ENCODE assay signal across 8 cellular contexts in the genomic region with DNA sequence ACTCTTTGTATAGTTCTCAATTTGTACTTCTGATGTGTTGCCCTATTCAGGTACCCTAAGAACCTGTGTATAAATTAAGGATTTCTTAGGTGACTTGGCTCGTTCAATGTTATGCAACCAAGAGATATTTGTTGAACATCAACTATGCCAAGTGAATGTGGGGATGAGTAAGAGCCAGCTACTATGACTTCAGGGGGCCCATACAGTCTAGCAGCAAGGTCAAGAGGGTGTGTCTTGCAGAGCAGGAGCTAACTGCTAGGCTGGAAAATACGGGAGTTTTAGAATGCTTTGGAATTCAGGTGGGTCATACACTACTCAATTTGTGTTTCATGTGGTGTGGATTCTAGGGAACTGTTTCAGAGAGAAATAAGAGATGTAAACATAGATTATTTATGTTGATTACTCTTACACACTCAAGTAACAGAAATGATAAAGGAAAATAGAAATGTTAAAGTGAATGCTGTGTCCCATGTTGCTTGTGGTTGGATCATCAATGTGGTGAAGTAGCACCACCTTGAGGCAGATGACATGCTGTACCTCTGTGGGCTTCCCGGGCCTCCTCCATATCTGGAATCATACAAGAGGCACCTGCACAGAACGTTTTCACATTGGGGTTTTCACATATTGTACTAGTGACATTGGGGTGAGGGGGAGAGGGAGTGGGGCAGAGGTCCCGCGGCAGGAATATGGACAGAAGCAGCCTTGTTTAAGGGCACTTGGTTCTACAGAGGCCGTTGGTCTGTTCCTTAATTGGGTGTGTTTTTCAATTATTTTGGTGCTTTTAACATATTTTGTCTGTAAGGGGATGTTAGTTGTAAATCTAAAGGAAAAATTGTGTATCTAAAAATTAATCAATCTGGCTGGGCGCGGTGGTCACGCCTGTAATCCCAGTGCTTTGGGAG. TPM values are rescaled to one million over a fixed set of nuclear protein-coding genes. Genes with fewer than 3 reads are reported as not detected.
DNase-seq lines count a peak whose midpoint lies in the region; ATAC-seq, FAIRE-seq and TF ChIP-seq lines count a peak whose summit lies in the region.

No MANE protein-coding gene starts in this region.

- TF ChIP-seq CTCF in A549 (IDR thresholded peaks at IDR 0.05) (peak; percentile 71), WERI-Rb-1 (IDR thresholded peaks at IDR 0.05; ENCODE audit: low read depth, low read length) (peak; percentile 84), coronary artery (IDR thresholded peaks at IDR 0.05) (peak; percentile 55), lung (IDR thresholded peaks at IDR 0.05; ENCODE audit: control extremely low read depth, extremely low read depth) (peak; percentile 27)

- H3K36me3 Mint-ChIP-seq in stimulated activated naive CD8-positive, alpha-beta T cell treated with anti-CD3 and anti-CD28 coated beads, Interleukin-15, Interleukin-2, amounts not matched to agents 100 ng/mL and 50 ng/mL, for 24 hours (ENCODE audit: low read depth), result peaks cover 27% of the 10 kb centered on the region

- no peaks in the 10 kb centered on the region for H3K27me3 Mint-ChIP-seq in stimulated activated naive CD8-positive, alpha-beta T cell treated with anti-CD3 and anti-CD28 coated beads, Interleukin-15, Interleukin-2, amounts not matched to agents 100 ng/mL and 50 ng/mL, for 24 hours

- H3K9me3 Mint-ChIP-seq in stimulated activated naive CD8-positive, alpha-beta T cell treated with anti-CD3 and anti-CD28 coated beads, Interleukin-15, Interleukin-2, amounts not matched to agents 100 ng/mL and 50 ng/mL, for 24 hours, result no peaks in the 10 kb centered on the region

- H3K4me2 ChIP-seq in A549, result peak overlapping the region; percentile 25

- TF ChIP-seq RAD21 in A549 (conservative IDR thresholded peaks at IDR 0.05 in 1 of 2, IDR thresholded peaks at IDR 0.05 in 1 of 2), result peak; percentile 76 to 77

- H3K4me1 ChIP-seq in A549 (peaks cover 37% of the 10 kb centered on the region), lung (ENCODE audit: control insufficient read depth in 2 of 2, insufficient read depth in 2 of 2, low read length in 2 of 2) (peaks cover 3 to 5% of the 10 kb centered on the region in 2 donors)

- H3K4me3 ChIP-seq in A549 (no peak overlapping the region), WERI-Rb-1 (ENCODE audit: low read depth, low read length) (no peak overlapping the region), coronary artery (no peak overlapping the region), lung (no peak overlapping the region)

- H3K27ac ChIP-seq in A549, result peak overlapping the region in 1 of 2 experiments; percentile 61; a peak in 3 of 6 replicates
- H3K27ac ChIP-seq in WERI-Rb-1, result no peak overlapping the region
- H3K27ac ChIP-seq in coronary artery, result peak overlapping the region; percentile 60 to 72
- peak overlapping the region in 1 of 2 donors; percentile 46 for H3K27ac ChIP-seq in lung (ENCODE audit: low read depth in 1 of 2, low read length in 1 of 2)

- TF ChIP-seq EP300 in A549 (IDR thresholded peaks at IDR 0.05), result no peak

- peak overlapping the region; percentile 11 for H3K27ac Mint-ChIP-seq in stimulated activated naive CD8-positive, alpha-beta T cell treated with anti-CD3 and anti-CD28 coated beads, Interleukin-15, Interleukin-2, amounts not matched to agents 100 ng/mL and 50 ng/mL, for 24 hours

- no peak for TF ChIP-seq POLR2A in A549 (IDR thresholded peaks at IDR 0.05; ENCODE audit: low read length)
- TF ChIP-seq POLR2A in GM12891 (IDR thresholded peaks at IDR 0.05; ENCODE audit: low read depth, low read length), result no peak

- FAIRE-seq in A549 (lab: Jason Lieb, UNC) (peak; percentile 28), GM12891 (lab: Jason Lieb, UNC) (peak; percentile 89)

- no peak overlapping the region for H3K4me3 Mint-ChIP-seq in stimulated activated naive CD8-positive, alpha-beta T cell treated with anti-CD3 and anti-CD28 coated beads, Interleukin-15, Interleukin-2, amounts not matched to agents 100 ng/mL and 50 ng/mL, for 24 hours

- H3K27me3 ChIP-seq in WERI-Rb-1 (ENCODE audit: insufficient read depth, low read depth, severe bottlenecking), result no peaks in the 10 kb centered on the region
- H3K27me3 ChIP-seq in lung (ENCODE audit: control insufficient read depth, insufficient read depth), result no peaks in the 10 kb centered on the region

- 40% methylated on average over 10 of the region's 10 CpGs for WGBS in A549 (ENCODE audit: missing lambda C conversion rate)
- 60 to 66% methylated on average over 10 of the region's 10 CpGs for WGBS in lung, 2 donors

- POLR2A ChIA-PET in A549 (lab: Yijun Ruan, JAX), result interaction anchor here (0.6 to 1.4 kb wide), 2 partner anchors 9 to 14 kb away, joined by 3 to 6 read pairs; no protein-coding TSS in a partner anchor

- CTCF ChIA-PET in A549 (lab: Yijun Ruan, JAX), result interaction anchor here (0.6 to 3.4 kb wide), 32 partner anchors 10 to 1402 kb away, joined by 3 to 21 read pairs (median 4); no protein-coding TSS in a partner anchor

- H3K9me3 ChIP-seq in A549 (no peaks in the 10 kb centered on the region), WERI-Rb-1 (ENCODE audit: severe bottlenecking) (no peaks in the 10 kb centered on the region), lung (ENCODE audit: control insufficient read depth in 2 of 2, insufficient read depth in 1 of 2, low read length in 1 of 2) (no peaks in the 10 kb centered on the region)

- H3K4me1 Mint-ChIP-seq in stimulated activated naive CD8-positive, alpha-beta T cell treated with anti-CD3 and anti-CD28 coated beads, Interleukin-15, Interleukin-2, amounts not matched to agents 100 ng/mL and 50 ng/mL, for 24 hours (ENCODE audit: low read depth), result peaks cover 13% of the 10 kb centered on the region

- DNase-seq in A549 (ENCODE audit: low read depth in 1 of 2, low spot score in 1 of 2) (peak; percentile 43 to 78), GM12891 (ENCODE audit: insufficient read length, low spot score) (no peak), NCI-H2081 treated with DMSO at 0.1 percent for 48 hours (lab: John Stamatoyannopoulos, UW) (peak; percentile 48), WERI-Rb-1 (peak; percentile 61), coronary artery (ENCODE audit: low spot score) (no peak), lung (ENCODE audit: low spot score) (peak; percentile 56)

- ATAC-seq in A549 (peak; percentile 97 to 99), HG02884 (IDR thresholded peaks at IDR 0.05; ENCODE audit: unreplicated experiment) (peak; percentile 74), lung (ENCODE audit: insufficient read depth, low FRiP score) (peak; percentile 67)

- H3K36me3 ChIP-seq in WERI-Rb-1 (peaks cover 9% of the 10 kb centered on the region), lung (ENCODE audit: control insufficient read depth in 2 of 2, insufficient read depth in 2 of 2, low read length in 2 of 2) (peaks cover 2 to 4% of the 10 kb centered on the region in 2 donors)

TF ChIP-seq in A549, 52 proteins besides CTCF, POLR2A, EP300 and RAD21:
- TF ChIP-seq NFE2L2 (conservative IDR thresholded peaks at IDR 0.05; ENCODE audit: low read length), result no peak
- TF ChIP-seq SMC3 (IDR thresholded peaks at IDR 0.05), result peak; percentile 60
- TF ChIP-seq JUN (IDR thresholded peaks at IDR 0.05), result no peak
- TF ChIP-seq RNF2 (IDR thresholded peaks at IDR 0.05; ENCODE audit: borderline replicate concordance, low read depth), result no peak
- TF ChIP-seq FOSL2 (IDR thresholded peaks at IDR 0.05), result no peak
- TF ChIP-seq FOSL2 (CRISPR knock-in tag; IDR thresholded peaks at IDR 0.05), result peak; percentile 9; the same call in 1 of the 2 replicates
- no peak for TF ChIP-seq CHD4 (IDR thresholded peaks at IDR 0.05; ENCODE audit: borderline replicate concordance)
- TF ChIP-seq RFX5 (IDR thresholded peaks at IDR 0.05), result no peak
- TF ChIP-seq CEBPB (IDR thresholded peaks at IDR 0.05), result peak; percentile 37 to 55; a peak in 1 of 4 replicates
TF ChIP-seq in A549: peak in this region for 3.

TF ChIP-seq in GM12891, 5 proteins besides CTCF, POLR2A, EP300 and RAD21:
- TF ChIP-seq POU2F2 (IDR thresholded peaks at IDR 0.05; ENCODE audit: low read depth, low read length) (no peak), PAX5 (IDR thresholded peaks at IDR 0.05; ENCODE audit: insufficient read depth, low read length, severe bottlenecking) (no peak), POLR2AphosphoS5 (IDR thresholded peaks at IDR 0.05; ENCODE audit: low read depth, low read length) (peak; percentile 46; the same call in 1 of the 2 replicates), SPI1 (IDR thresholded peaks at IDR 0.05; ENCODE audit: low read depth, low read length) (no peak)

RNA-seq across cellular contexts. Expression of a gene that starts 12.4 kb away (rescaled TPM):
- 147 and 189 TPM in 2 replicates for polyA plus RNA-seq in A549 (2011; rRNA removed)
- 37.2 and 44.0 TPM in 2 replicates for polyA plus RNA-seq in A549 (2012; cell fraction: cytosol; rRNA removed)
- polyA plus RNA-seq in A549 (2012; cell fraction: nucleus; rRNA removed), result 9.9 and 21.1 TPM in 2 replicates
- polyA plus RNA-seq in A549 (2017; fragmentation: RNase III; extraction: RNeasy Plus Mini Kit Qiagen cat#74134 plus additional on column Dnase treatment), result 180 to 207 TPM (median 198 TPM) in 3 replicates
- polyA minus RNA-seq in A549 (2011; rRNA and poly(A)+ RNA removed), result 52.7 and 59.0 TPM in 2 replicates
- 240 TPM for polyA plus RNA-seq in GM12891 (2012; ENCODE audit: low read depth, missing spikeins)
- total RNA-seq in lung, result 100 to 1,000 TPM; 166 to 211 TPM
- polyA plus RNA-seq in lung, result 100 to 1,000 TPM; 165 to 266 TPM

RNA-seq across cellular contexts. Expression of a gene that starts 30.0 kb away (rescaled TPM):
- polyA plus RNA-seq in A549 (2011; rRNA removed), result not detected in 2 replicates
- not detected in 2 replicates for polyA plus RNA-seq in A549 (2012; cell fraction: cytosol; rRNA removed)
- not detected in 2 replicates for polyA plus RNA-seq in A549 (2012; cell fraction: nucleus; rRNA removed)
- not detected in 3 replicates for polyA plus RNA-seq in A549 (2017; fragmentation: RNase III; extraction: RNeasy Plus Mini Kit Qiagen cat#74134 plus additional on column Dnase treatment)
- polyA minus RNA-seq in A549 (2011; rRNA and poly(A)+ RNA removed), result not detected in 2 replicates
- 0.04 TPM for polyA plus RNA-seq in GM12891 (2012; ENCODE audit: low read depth, missing spikeins)
- total RNA-seq in lung, result 1 to 10 TPM; 3.3 to 5.3 TPM
- polyA plus RNA-seq in lung, result 1 to 10 TPM; 1.4 to 2.9 TPM

RNA-seq across cellular contexts. Expression of a gene that starts 32.9 kb away (rescaled TPM):
- polyA plus RNA-seq in A549 (2011; rRNA removed) (4.5 and 5.5 TPM in 2 replicates), A549 (2017; fragmentation: RNase III; extraction: RNeasy Plus Mini Kit Qiagen cat#74134 plus additional on column Dnase treatment) (4.6 to 6.2 TPM (median 4.9 TPM) in 3 replicates), lung (100 to 1,000 TPM in 1 of 2 donors, 10 to 100 TPM in 1; 49.6 to 193 TPM)
- polyA plus RNA-seq in A549 (2012; cell fraction: cytosol; rRNA removed), result 5.2 and 5.9 TPM in 2 replicates
- 4.7 and 7.4 TPM in 2 replicates for polyA plus RNA-seq in A549 (2012; cell fraction: nucleus; rRNA removed)
- polyA minus RNA-seq in A549 (2011; rRNA and poly(A)+ RNA removed), result 2.7 and 3.6 TPM in 2 replicates
- 44.5 TPM for polyA plus RNA-seq in GM12891 (2012; ENCODE audit: low read depth, missing spikeins)
- total RNA-seq in lung, result 10 to 100 TPM; 38.7 to 99.0 TPM

Comparison
In these comparisons a context has a peak if more than half of its experiments do, and no peak if none do; other contexts are left out.
1. DNase-seq: peak in A549 (2 of 2), NCI-H2081 treated with DMSO at 0.1 percent for 48 hours (single experiment), WERI-Rb-1 (single experiment) and lung (single experiment); none in GM12891 (single experiment) and coronary artery (single experiment).
2. CTCF ChIP-seq: peak in every context shown above with its lines; median percentile 84 in WERI-Rb-1; 71 in A549; 55 in coronary artery; 27 in lung.
3. RNA of a gene that starts 32.9 kb away (polyA plus RNA-seq): 49.6 to 193 TPM in lung; 4.5 to 7.4 TPM in A549; every median in the first group is over 4 times any median in the second.
4. Peak in every context shown above with its lines, with median percentiles within 50 percentile points of each other: ATAC-seq.